Comparison of ENCODE assay signal across 8 cellular contexts in genomic region chr21:33479679-33480480, GRCh38.
DNase-seq lines count a peak whose midpoint lies in the region; ATAC-seq, FAIRE-seq and TF ChIP-seq lines count a peak whose summit lies in the region.

TSS of gene TMEM50B (minus strand) at chr21:33479974. CDS start at chr21:33468885, 11,089 bp downstream.

- peaks cover 15% of the 10 kb centered on the region for H3K27me3 Mint-ChIP-seq in nephron progenitor cell (ENCODE audit: low read depth, poor library complexity)
- no peaks in the 10 kb centered on the region for H3K27me3 Mint-ChIP-seq in stimulated activated naive CD8-positive, alpha-beta T cell treated with anti-CD3 and anti-CD28 coated beads, Interleukin-15, amount 100 ng/mL, for 72 hours

- TF ChIP-seq POLR2A in H54 (IDR thresholded peaks at IDR 0.05; ENCODE audit: low read depth, low read length) = peak; percentile 99

- no peaks in the 10 kb centered on the region for H3K27me3 ChIP-seq in RWPE2 (ENCODE audit: insufficient read depth, poor library complexity, severe bottlenecking)

- no peak for FAIRE-seq in H54 (lab: Jason Lieb, UNC)

- no peaks in the 10 kb centered on the region for H3K4me1 ChIP-seq in RWPE2 (ENCODE audit: insufficient read depth, poor library complexity, severe bottlenecking)

- H3K27ac Mint-ChIP-seq in nephron progenitor cell = peak within 1 kb of the TSS; percentile 95
- peak within 1 kb of the TSS; percentile 95 for H3K27ac Mint-ChIP-seq in stimulated activated naive CD8-positive, alpha-beta T cell treated with anti-CD3 and anti-CD28 coated beads, Interleukin-15, amount 100 ng/mL, for 72 hours

- H3K36me3 Mint-ChIP-seq in nephron progenitor cell (ENCODE audit: low read depth) = peaks cover 7% of the 10 kb centered on the region

- peak within 1 kb of the TSS; percentile 90 for H3K4me3 Mint-ChIP-seq in nephron progenitor cell
- H3K4me3 Mint-ChIP-seq in stimulated activated naive CD8-positive, alpha-beta T cell treated with anti-CD3 and anti-CD28 coated beads, Interleukin-15, amount 100 ng/mL, for 72 hours = peak within 1 kb of the TSS; percentile 91 to 96

- peaks cover 23% of the 10 kb centered on the region for H3K4me1 Mint-ChIP-seq in nephron progenitor cell
- peaks cover 8% of the 10 kb centered on the region for H3K4me1 Mint-ChIP-seq in stimulated activated naive CD8-positive, alpha-beta T cell treated with anti-CD3 and anti-CD28 coated beads, Interleukin-15, amount 100 ng/mL, for 72 hours

- DNase-seq in ELR (ENCODE audit: low read depth) (peak; percentile 94), H54 (ENCODE audit: insufficient read length, low spot score) (peak; percentile 99), LoVo (ENCODE audit: low spot score) (peak; percentile 96), RWPE2 (ENCODE audit: low spot score) (peak; percentile 92), fibroblast of pulmonary artery (ENCODE audit: low read depth) (peak; percentile 96), nephron progenitor cell (peak; percentile 96)
- DNase-seq in activated T-helper 9 cell treated with anti-CD3 and anti-CD28 coated beads, Interleukin-2, amount 50 U/mL, for 16 hours (ENCODE audit: low read depth) = peak; percentile 97
- peak; percentile 97 to 98 for DNase-seq in stimulated activated naive CD8-positive, alpha-beta T cell treated with anti-CD3 and anti-CD28 coated beads, Interleukin-15, amount 100 ng/mL, for 72 hours

- H3K36me3 ChIP-seq in RWPE2 (ENCODE audit: low read depth) = no peaks in the 10 kb centered on the region; the same call in none of the 2 replicates

- peak within 1 kb of the TSS; percentile 89 for H3K4me3 ChIP-seq in RWPE2 (ENCODE audit: severe bottlenecking)
- H3K4me3 ChIP-seq in fibroblast of pulmonary artery (replicated peaks; ENCODE audit: low read depth, low read length) = peak within 1 kb of the TSS; percentile 87

- TF ChIP-seq CTCF in RWPE2 (IDR thresholded peaks at IDR 0.05; ENCODE audit: poor library complexity, severe bottlenecking) (peak; percentile 41), fibroblast of pulmonary artery (IDR thresholded peaks at IDR 0.05; ENCODE audit: low read length, missing control alignments) (peak; percentile 27), nephron progenitor cell (IDR thresholded peaks at IDR 0.05) (peak; percentile 46)

- H3K9me3 ChIP-seq in RWPE2 (ENCODE audit: severe bottlenecking) = peaks cover 2% of the 10 kb centered on the region

- H3K27ac ChIP-seq in RWPE2 (ENCODE audit: poor library complexity, severe bottlenecking) = peak within 1 kb of the TSS; percentile 67

- no peaks in the 10 kb centered on the region for H3K9me3 Mint-ChIP-seq in nephron progenitor cell
- H3K9me3 Mint-ChIP-seq in stimulated activated naive CD8-positive, alpha-beta T cell treated with anti-CD3 and anti-CD28 coated beads, Interleukin-15, amount 100 ng/mL, for 72 hours = no peaks in the 10 kb centered on the region

- ATAC-seq in RWPE2 (ENCODE audit: low read depth) = peak; percentile 93
- ATAC-seq in stimulated activated naive CD8-positive, alpha-beta T cell treated with anti-CD3 and anti-CD28 coated beads, Interleukin-15, amount 100 ng/mL, for 72 hours = peak; percentile 95

Comparison
In these comparisons a context has a peak if more than half of its experiments do, and no peak if none do; other contexts are left out.
1. Peak in every context shown above with its lines: DNase-seq, ATAC-seq, H3K4me3 ChIP-seq and H3K27ac ChIP-seq.